ENCODE assay signal across 3 cellular contexts in genomic region chr1:34941798-34942197, GRCh38. TPM values are rescaled to one million over a fixed set of nuclear protein-coding genes. Genes with fewer than 3 reads are reported as not detected.
"Had no signal": no experiment of that assay in that cellular context is flagged by ENCODE, and none has a peak within 500 bp of the region (broad histone marks: within the 10 kb centered on the region; RNA-seq: fewer than 3 reads in every experiment).

No MANE protein-coding gene starts in this region.

RNA-seq across cellular contexts. Expression of gene DLGAP3, which starts 12.3 kb away (rescaled TPM):
- total RNA-seq: osteoblast, skeletal muscle tissue, smooth muscle cell had no signal
- polyA plus RNA-seq: smooth muscle cell had no signal
